ENCODE assay signal across 8 cellular contexts in the genomic region with DNA sequence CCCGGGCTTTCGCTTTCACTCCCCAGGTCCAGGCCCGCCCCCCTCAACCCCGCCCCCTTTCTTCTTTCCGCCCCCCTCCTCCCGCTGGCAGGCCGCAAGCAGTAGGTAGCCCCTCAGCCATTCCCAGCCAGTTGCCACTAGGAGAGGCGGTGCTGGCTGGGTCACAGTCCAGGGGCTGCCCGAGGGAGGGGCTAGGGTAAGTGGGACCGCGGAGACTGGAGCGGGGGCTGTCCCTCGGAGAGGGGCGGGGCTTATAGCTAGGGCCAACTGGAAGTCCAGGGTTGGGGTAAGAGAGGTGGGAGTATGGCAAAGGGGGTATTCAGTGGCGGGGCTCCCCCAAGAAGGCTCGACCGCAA. TPM values are rescaled to one million over a fixed set of nuclear protein-coding genes. Genes with fewer than 3 reads are reported as not detected.
DNase-seq lines count a peak whose midpoint lies in the region; ATAC-seq, FAIRE-seq and TF ChIP-seq lines count a peak whose summit lies in the region.

No MANE protein-coding gene starts in this region.

- peak overlapping the region; percentile 67 to 76 for H3K4me3 ChIP-seq in DND-41 (ENCODE audit: low read depth in 1 of 2, low read length in 2 of 2)
- peak overlapping the region; percentile 70 for H3K4me3 ChIP-seq in GM23338
- H3K4me3 ChIP-seq in Karpas-422 (ENCODE audit: low read length): peak overlapping the region; percentile 98
- peak overlapping the region; percentile 87 to 98 (median 94) for H3K4me3 ChIP-seq in fibroblast of lung (replicated peaks in 1 of 4; ENCODE audit: control extremely low read depth in 1 of 4, insufficient read depth in 1 of 4, low read depth in 3 of 4, low read length in 4 of 4)
- peak overlapping the region; percentile 98 for H3K4me3 ChIP-seq in naive thymus-derived CD4-positive, alpha-beta T cell (ENCODE audit: low read length)

- H3K9me2 ChIP-seq in GM23338 (ENCODE audit: insufficient read depth): no peaks in the 10 kb centered on the region
- no peaks in the 10 kb centered on the region for H3K9me2 ChIP-seq in Karpas-422 (replicated peaks; ENCODE audit: insufficient read depth, low read length)

- H3K36me3 ChIP-seq in DND-41 (ENCODE audit: insufficient read depth, low read length) (peaks cover 64% of the 10 kb centered on the region), GM23338 (ENCODE audit: insufficient read depth) (peaks cover 26% of the 10 kb centered on the region), Karpas-422 (ENCODE audit: insufficient read depth, low read length) (peaks cover 33% of the 10 kb centered on the region), fibroblast of lung (ENCODE audit: control insufficient read depth, insufficient read depth, low read length) (peaks cover 19% of the 10 kb centered on the region)
- peaks cover 9 to 47% (median 12%) of the 10 kb centered on the region in 3 experiments for H3K36me3 ChIP-seq in naive thymus-derived CD4-positive, alpha-beta T cell (ENCODE audit: control insufficient read depth in 2 of 3, insufficient read depth in 3 of 3, low read length in 3 of 3)

- peak overlapping the region; percentile 97 for H3K27ac Mint-ChIP-seq in GM23338
- H3K27ac Mint-ChIP-seq in naive thymus-derived CD4-positive, alpha-beta T cell: peak overlapping the region; percentile 94 to 98 (median 96)
- H3K27ac Mint-ChIP-seq in stimulated activated memory B cell treated with anti-CD40 and anti-IgM and Interleukin-4, amounts not matched to agents 10 μg/mL and 1 μg/mL and 100 μg/mL, for 72 hours: peak overlapping the region; percentile 83

- H2AFZ ChIP-seq in DND-41 (ENCODE audit: low read depth, low read length) (peak overlapping the region; percentile 81), GM23338 (0 out of 2 replicates have a peak overlapping the region, but pooled peaks have one; percentile 11), Karpas-422 (ENCODE audit: low read length) (peak overlapping the region; percentile 73; the same call in 1 of the 2 replicates), fibroblast of lung (ENCODE audit: low read length) (peak overlapping the region; percentile 76)

- peak overlapping the region; percentile 81 for H3K9ac ChIP-seq in DND-41 (ENCODE audit: low read depth, low read length)
- peak overlapping the region; percentile 99 for H3K9ac ChIP-seq in Karpas-422 (ENCODE audit: low read length)
- H3K9ac ChIP-seq in fibroblast of lung (ENCODE audit: insufficient read depth, low read length): peak overlapping the region; percentile 66

- H3F3A ChIP-seq in GM23338 (replicated peaks; ENCODE audit: low read depth): peaks cover 14% of the 10 kb centered on the region

- H3K4me1 Mint-ChIP-seq in GM23338: peaks cover 23% of the 10 kb centered on the region
- H3K4me1 Mint-ChIP-seq in naive thymus-derived CD4-positive, alpha-beta T cell: peaks cover 42 to 73% (median 66%) of the 10 kb centered on the region in 7 donors
- H3K4me1 Mint-ChIP-seq in stimulated activated memory B cell treated with anti-CD40 and anti-IgM and Interleukin-4, amounts not matched to agents 10 μg/mL and 1 μg/mL and 100 μg/mL, for 72 hours: peaks cover 58% of the 10 kb centered on the region

- FAIRE-seq in RCC 7860 (lab: Jason Lieb, UNC): no peak

- peak; percentile 97 for DNase-seq in DND-41
- peak; percentile 99 for DNase-seq in GM23338 (ENCODE audit: low spot score)
- peak; percentile 99 for DNase-seq in Karpas-422
- DNase-seq in RCC 7860 (ENCODE audit: low spot score): peak; percentile 89
- DNase-seq in activated T-helper 1 cell treated with anti-CD3 and anti-CD28 coated beads, Interleukin-2, amount 50 U/mL, for 16 hours (ENCODE audit: low read depth in 1 of 2, low spot score in 1 of 2): peak; percentile 51 to 74
- DNase-seq in fibroblast of lung (ENCODE audit: low read depth in 2 of 2): peak; percentile 96 to 98
- DNase-seq in naive thymus-derived CD4-positive, alpha-beta T cell: peak in 8 of 9 donors; percentile 69 to 91 (median 80)

- intact Hi-C loops in naive thymus-derived CD4-positive, alpha-beta T cell (cut with micrococcal nuclease): loop anchor here (1.0 to 10.0 kb wide), 6 partner anchors 42 to 1052 kb away; a partner anchor contains a TSS

- POLR2A ChIA-PET in naive thymus-derived CD4-positive, alpha-beta T cell (lab: Charles Lee): interaction anchor here (0.5 to 11.1 kb wide), 18 partner anchors 9 to 591 kb away, joined by 3 to 139 read pairs (median 4); a partner anchor contains a TSS

- CTCF ChIA-PET in naive thymus-derived CD4-positive, alpha-beta T cell (lab: Charles Lee): interaction anchor here (0.7 to 4.8 kb wide), 4 partner anchors 14 to 56 kb away, joined by 3 to 36 read pairs (median 10); a partner anchor contains a TSS

- peak overlapping the region; percentile 92 for H3K27ac ChIP-seq in DND-41 (ENCODE audit: low read length)
- peak overlapping the region; percentile 51; the same call in 1 of the 2 replicates for H3K27ac ChIP-seq in GM23338 (ENCODE audit: low read depth)
- peak overlapping the region; percentile 82 for H3K27ac ChIP-seq in Karpas-422 (ENCODE audit: low read length)
- peak overlapping the region; percentile 79 for H3K27ac ChIP-seq in fibroblast of lung (ENCODE audit: insufficient read depth, low read length)
- H3K27ac ChIP-seq in naive thymus-derived CD4-positive, alpha-beta T cell (ENCODE audit: low read depth, low read length): peak overlapping the region; percentile 88

- peaks cover 60% of the 10 kb centered on the region for H3K36me3 Mint-ChIP-seq in GM23338 (ENCODE audit: low read depth)
- H3K36me3 Mint-ChIP-seq in naive thymus-derived CD4-positive, alpha-beta T cell: peaks cover 4 to 60% (median 9%) of the 10 kb centered on the region in 5 donors
- H3K36me3 Mint-ChIP-seq in stimulated activated memory B cell treated with anti-CD40 and anti-IgM and Interleukin-4, amounts not matched to agents 10 μg/mL and 1 μg/mL and 100 μg/mL, for 72 hours: peaks cover 46% of the 10 kb centered on the region

- H3K9me3 ChIP-seq in DND-41 (ENCODE audit: insufficient read depth, low read length, severe bottlenecking) (no peaks in the 10 kb centered on the region), Karpas-422 (ENCODE audit: low read length) (no peaks in the 10 kb centered on the region), fibroblast of lung (ENCODE audit: control insufficient read depth, insufficient read depth, low read depth, low read length) (no peaks in the 10 kb centered on the region)
- H3K9me3 ChIP-seq in naive thymus-derived CD4-positive, alpha-beta T cell (ENCODE audit: control insufficient read depth in 2 of 3, low read length in 3 of 3): no peaks in the 10 kb centered on the region

- H3K9me3 Mint-ChIP-seq in GM23338: no peaks in the 10 kb centered on the region; the same call in 2 of the 3 replicates
- H3K9me3 Mint-ChIP-seq in naive thymus-derived CD4-positive, alpha-beta T cell: no peaks in the 10 kb centered on the region
- H3K9me3 Mint-ChIP-seq in stimulated activated memory B cell treated with anti-CD40 and anti-IgM and Interleukin-4, amounts not matched to agents 10 μg/mL and 1 μg/mL and 100 μg/mL, for 72 hours: no peaks in the 10 kb centered on the region

- H3K4me3 Mint-ChIP-seq in GM23338: peak overlapping the region; percentile 99
- H3K4me3 Mint-ChIP-seq in naive thymus-derived CD4-positive, alpha-beta T cell: peak overlapping the region; percentile 91 to 100 (median 98)
- H3K4me3 Mint-ChIP-seq in stimulated activated memory B cell treated with anti-CD40 and anti-IgM and Interleukin-4, amounts not matched to agents 10 μg/mL and 1 μg/mL and 100 μg/mL, for 72 hours: peak overlapping the region; percentile 90

- H4K20me1 ChIP-seq in DND-41 (ENCODE audit: insufficient read depth, low read length) (peaks cover 28% of the 10 kb centered on the region), GM23338 (replicated peaks; ENCODE audit: insufficient read depth) (peaks cover 7% of the 10 kb centered on the region; the same call in 1 of the 2 replicates), Karpas-422 (ENCODE audit: insufficient read depth, low read depth, low read length) (peaks cover 12% of the 10 kb centered on the region), fibroblast of lung (ENCODE audit: control insufficient read depth, extremely low read depth, insufficient read depth, low read length) (no peaks in the 10 kb centered on the region)

- TF ChIP-seq CTCF in DND-41 (IDR thresholded peaks at IDR 0.05; ENCODE audit: borderline replicate concordance, extremely low read depth, low read length, poor library complexity, severe bottlenecking) (no peak), GM23338 (conservative IDR thresholded peaks at IDR 0.05; ENCODE audit: low read depth in 2 of 2) (no peak), fibroblast of lung (conservative IDR thresholded peaks at IDR 0.05 in 1 of 2, IDR thresholded peaks at IDR 0.05 in 1 of 2; ENCODE audit: low read depth in 1 of 2, low read length in 2 of 2) (no peak)

- H3K27me3 ChIP-seq in DND-41 (ENCODE audit: insufficient read depth, low read length, poor library complexity) (no peaks in the 10 kb centered on the region), GM23338 (ENCODE audit: insufficient read depth) (no peaks in the 10 kb centered on the region), Karpas-422 (ENCODE audit: low read length) (no peaks in the 10 kb centered on the region), fibroblast of lung (ENCODE audit: control insufficient read depth, insufficient read depth, low read length) (no peaks in the 10 kb centered on the region)
- H3K27me3 ChIP-seq in naive thymus-derived CD4-positive, alpha-beta T cell (ENCODE audit: control insufficient read depth in 2 of 2, insufficient read depth in 2 of 2, low read length in 2 of 2): no peaks in the 10 kb centered on the region

- H3K79me2 ChIP-seq in DND-41 (ENCODE audit: insufficient read depth, low read length): peaks cover 54% of the 10 kb centered on the region
- H3K79me2 ChIP-seq in GM23338 (replicated peaks; ENCODE audit: insufficient read depth): peaks cover 38% of the 10 kb centered on the region
- peaks cover 66% of the 10 kb centered on the region for H3K79me2 ChIP-seq in Karpas-422 (ENCODE audit: low read length)
- H3K79me2 ChIP-seq in fibroblast of lung (ENCODE audit: control insufficient read depth, insufficient read depth, low read length): peaks cover 32% of the 10 kb centered on the region

- H3K27me3 Mint-ChIP-seq in GM23338 (ENCODE audit: insufficient read depth, low read depth, poor library complexity): peaks cover 12% of the 10 kb centered on the region
- H3K27me3 Mint-ChIP-seq in naive thymus-derived CD4-positive, alpha-beta T cell: no peaks in the 10 kb centered on the region
- H3K27me3 Mint-ChIP-seq in stimulated activated memory B cell treated with anti-CD40 and anti-IgM and Interleukin-4, amounts not matched to agents 10 μg/mL and 1 μg/mL and 100 μg/mL, for 72 hours: no peaks in the 10 kb centered on the region

- ATAC-seq in DND-41 (ENCODE audit: insufficient read depth, low read depth): peak; percentile 73
- peak; percentile 80 for ATAC-seq in GM23338
- ATAC-seq in naive thymus-derived CD4-positive, alpha-beta T cell: peak; percentile 74
- ATAC-seq in stimulated activated memory B cell treated with anti-CD40 and anti-IgM and Interleukin-4, amounts not matched to agents 10 μg/mL and 1 μg/mL and 100 μg/mL, for 72 hours: peak; percentile 87

- H3K4me2 ChIP-seq in DND-41 (ENCODE audit: insufficient read depth, low read length) (peak overlapping the region; percentile 93), GM23338 (peak overlapping the region; percentile 95), Karpas-422 (ENCODE audit: low read depth, low read length, poor library complexity, severe bottlenecking) (peak overlapping the region; percentile 89), fibroblast of lung (ENCODE audit: extremely low read depth, insufficient read depth, low read length) (peak overlapping the region; percentile 86)

- H3K4me1 ChIP-seq in DND-41 (ENCODE audit: insufficient read depth, low read length) (peaks cover 67% of the 10 kb centered on the region), GM23338 (ENCODE audit: insufficient read depth) (peaks cover 18% of the 10 kb centered on the region), Karpas-422 (ENCODE audit: low read length) (peaks cover 54% of the 10 kb centered on the region), fibroblast of lung (ENCODE audit: control insufficient read depth, extremely low read depth, insufficient read depth, low read length) (peaks cover 10% of the 10 kb centered on the region)
- H3K4me1 ChIP-seq in naive thymus-derived CD4-positive, alpha-beta T cell (ENCODE audit: control insufficient read depth in 2 of 2, insufficient read depth in 2 of 2, low read length in 2 of 2): peaks cover 40 to 50% of the 10 kb centered on the region in 2 donors

RNA-seq across cellular contexts. Expression of a gene that starts 0.2 kb away (rescaled TPM):
- 54.0 and 59.9 TPM in 2 replicates for total RNA-seq in GM23338 (2014; rRNA removed; shearing (Covaris generic))
- polyA plus RNA-seq in GM23338 (2016; fragmentation: Nextera tagmentation; extraction: Ambion mirVana) (246 and 259 TPM in 2 replicates), fibroblast of lung (132 and 175 TPM in 2 replicates)
- 469 and 536 TPM in 2 replicates for total RNA-seq in Karpas-422 (2014; rRNA removed; shearing (Covaris generic); ENCODE audit: low replicate concordance)
- 82.7 and 148 TPM in 2 replicates for total RNA-seq in fibroblast of lung
- 219 and 238 TPM in 2 replicates for polyA plus RNA-seq in fibroblast of lung (2012)
- polyA minus RNA-seq in fibroblast of lung (ENCODE audit: low replicate concordance): 45.8 and 77.6 TPM in 2 replicates
- total RNA-seq in naive thymus-derived CD4-positive, alpha-beta T cell: 100 to 1,000 TPM; 120 to 777 (median 143) TPM
- 100 to 1,000 TPM; 402 to 435 TPM for polyA plus RNA-seq in naive thymus-derived CD4-positive, alpha-beta T cell

RNA-seq across cellular contexts. Expression of a gene that starts 0.7 kb away (rescaled TPM):
- total RNA-seq in GM23338 (2014; rRNA removed; shearing (Covaris generic)): 54.8 and 86.4 TPM in 2 replicates
- 84.1 and 87.4 TPM in 2 replicates for polyA plus RNA-seq in GM23338 (2016; fragmentation: Nextera tagmentation; extraction: Ambion mirVana)
- 82.0 and 153 TPM in 2 replicates for total RNA-seq in Karpas-422 (2014; rRNA removed; shearing (Covaris generic); ENCODE audit: low replicate concordance)
- total RNA-seq in fibroblast of lung: 25.4 and 30.3 TPM in 2 replicates
- polyA plus RNA-seq in fibroblast of lung: 9.2 and 14.8 TPM in 2 replicates
- 27.1 and 38.2 TPM in 2 replicates for polyA plus RNA-seq in fibroblast of lung (2012)
- polyA minus RNA-seq in fibroblast of lung (ENCODE audit: low replicate concordance): 100 and 211 TPM in 2 replicates
- 100 to 1,000 TPM in 1 of 5 experiments, 10 to 100 TPM in 4; 64.0 to 151 (median 95.4) TPM for total RNA-seq in naive thymus-derived CD4-positive, alpha-beta T cell
- polyA plus RNA-seq in naive thymus-derived CD4-positive, alpha-beta T cell: 10 to 100 TPM; 40.9 to 48.1 TPM

RNA-seq across cellular contexts. Expression of a gene that starts 5.2 kb away (rescaled TPM):
- 20.1 and 30.0 TPM in 2 replicates for total RNA-seq in GM23338 (2014; rRNA removed; shearing (Covaris generic))
- polyA plus RNA-seq in GM23338 (2016; fragmentation: Nextera tagmentation; extraction: Ambion mirVana): 64.2 and 64.9 TPM in 2 replicates
- 35.3 and 95.4 TPM in 2 replicates for total RNA-seq in Karpas-422 (2014; rRNA removed; shearing (Covaris generic); ENCODE audit: low replicate concordance)
- total RNA-seq in fibroblast of lung: 12.3 and 18.0 TPM in 2 replicates
- 6.6 and 10.2 TPM in 2 replicates for polyA plus RNA-seq in fibroblast of lung
- polyA plus RNA-seq in fibroblast of lung (2012): 18.1 and 24.8 TPM in 2 replicates
- 8.3 and 11.2 TPM in 2 replicates for polyA minus RNA-seq in fibroblast of lung (ENCODE audit: low replicate concordance)
- 10 to 100 TPM in 4 of 5 experiments, 1 to 10 TPM in 1; 9.0 to 25.5 (median 22.3) TPM for total RNA-seq in naive thymus-derived CD4-positive, alpha-beta T cell
- 10 to 100 TPM in 1 of 2 donors, 1 to 10 TPM in 1; 9.6 to 12.4 TPM for polyA plus RNA-seq in naive thymus-derived CD4-positive, alpha-beta T cell

RNA-seq across cellular contexts. Expression of a gene that starts 10.6 kb away (rescaled TPM):
- total RNA-seq in GM23338 (2014; rRNA removed; shearing (Covaris generic)): 53.9 and 61.1 TPM in 2 replicates
- 215 and 220 TPM in 2 replicates for polyA plus RNA-seq in GM23338 (2016; fragmentation: Nextera tagmentation; extraction: Ambion mirVana)
- total RNA-seq in Karpas-422 (2014; rRNA removed; shearing (Covaris generic); ENCODE audit: low replicate concordance): 435 and 452 TPM in 2 replicates
- 172 and 177 TPM in 2 replicates for total RNA-seq in fibroblast of lung
- 221 and 266 TPM in 2 replicates for polyA plus RNA-seq in fibroblast of lung
- polyA plus RNA-seq in fibroblast of lung (2012): 217 and 263 TPM in 2 replicates
- 42.6 and 61.4 TPM in 2 replicates for polyA minus RNA-seq in fibroblast of lung (ENCODE audit: low replicate concordance)
- 100 to 1,000 TPM; 189 to 583 (median 202) TPM for total RNA-seq in naive thymus-derived CD4-positive, alpha-beta T cell
- 100 to 1,000 TPM; 698 to 703 TPM for polyA plus RNA-seq in naive thymus-derived CD4-positive, alpha-beta T cell

RNA-seq across cellular contexts. Expression of a gene that starts 14.5 kb away (rescaled TPM):
- total RNA-seq in GM23338 (2014; rRNA removed; shearing (Covaris generic)): 8.2 and 9.2 TPM in 2 replicates
- 8.4 and 11.1 TPM in 2 replicates for polyA plus RNA-seq in GM23338 (2016; fragmentation: Nextera tagmentation; extraction: Ambion mirVana)
- total RNA-seq in Karpas-422 (2014; rRNA removed; shearing (Covaris generic); ENCODE audit: low replicate concordance): 72.7 and 79.8 TPM in 2 replicates
- total RNA-seq in fibroblast of lung: 110 and 142 TPM in 2 replicates
- polyA plus RNA-seq in fibroblast of lung: 70.4 and 79.9 TPM in 2 replicates
- 56.6 and 71.6 TPM in 2 replicates for polyA plus RNA-seq in fibroblast of lung (2012)
- polyA minus RNA-seq in fibroblast of lung (ENCODE audit: low replicate concordance): 89.8 and 121 TPM in 2 replicates
- total RNA-seq in naive thymus-derived CD4-positive, alpha-beta T cell: 100 to 1,000 TPM; 133 to 337 (median 189) TPM
- polyA plus RNA-seq in naive thymus-derived CD4-positive, alpha-beta T cell: 100 to 1,000 TPM in 1 of 2 donors, 10 to 100 TPM in 1; 73.3 to 110 TPM

Comparison
In these comparisons a context has a peak if more than half of its experiments do, and no peak if none do; other contexts are left out.
1. Peak in every context shown above with its lines: DNase-seq, ATAC-seq, H3K4me3 ChIP-seq and H3K27ac ChIP-seq.
2. H2AFZ ChIP-seq: peak in every context shown above with its lines; median percentile 81 in DND-41; 76 in fibroblast of lung; 73 in Karpas-422; 11 in GM23338.